Comparison of ENCODE assay signal across 11 cellular contexts in genomic region chr4:66489783-66490452, GRCh38.
A peak's percentile ranks its signal among the peaks of the same experiment; 100 is the strongest.
DNase-seq lines count a peak whose midpoint lies in the region; ATAC-seq and TF ChIP-seq lines count a peak whose summit lies in the region.
"Had no signal": no experiment of that assay in that cellular context is flagged by ENCODE, and none has a peak within 500 bp of the region (broad histone marks: within the 10 kb centered on the region; RNA-seq: fewer than 3 reads in every experiment).

No MANE protein-coding gene starts in this region.

- H2AFZ ChIP-seq in PC-3 (ENCODE audit: low read length): no peak overlapping the region
- peak overlapping the region; percentile 23 for H2AFZ ChIP-seq in osteoblast (ENCODE audit: low read length)

- TF ChIP-seq CTCF in PC-3 (conservative IDR thresholded peaks at IDR 0.05; ENCODE audit: low read depth, low read length) (no peak), osteoblast (IDR thresholded peaks at IDR 0.05; ENCODE audit: extremely low read depth, low read depth, low read length) (no peak), transverse colon (IDR thresholded peaks at IDR 0.05) (no peak), coronary artery (IDR thresholded peaks at IDR 0.05) (no peak)

- no peaks in the 10 kb centered on the region for H3K36me3 ChIP-seq in PC-3 (ENCODE audit: low read depth, low read length)
- no peaks in the 10 kb centered on the region for H3K36me3 ChIP-seq in osteoblast (ENCODE audit: insufficient read depth, low read length)
- no peaks in the 10 kb centered on the region for H3K36me3 ChIP-seq in transverse colon

- DNase-seq in EH (ENCODE audit: low read depth): peak; percentile 89
- peak; percentile 96 for DNase-seq in PC-3
- peak; percentile 10 for DNase-seq in epithelial cell of prostate (ENCODE audit: low read depth, low spot score)
- DNase-seq in osteoblast (ENCODE audit: insufficient read length, low spot score, missing footprints): peak; percentile 0
- no peak for DNase-seq in head of caudate nucleus
- DNase-seq in transverse colon: no peak
- no peak for DNase-seq in coronary artery (ENCODE audit: low spot score)
- DNase-seq: activated naive CD4-positive, alpha-beta T cell treated with anti-CD3 and anti-CD28 coated beads, Interleukin-2, amount 50 U/mL, for 16 hours; cortex of kidney; stimulated activated CD4-positive, alpha-beta T cell treated with anti-CD3 and anti-CD28 coated beads, Interleukin-1b, Interleukin-23, amount 100 ng/mL, for 48 hours had no signal

- POLR2A ChIA-PET in PC-3 (lab: Charles Lee; ENCODE audit: unreplicated experiment): interaction anchor here (0.6 kb wide), 1 partner anchor 81 kb away, joined by 6 read pairs; no protein-coding TSS in a partner anchor

- ATAC-seq in PC-3 (peak; percentile 96), HG02798 (IDR thresholded peaks at IDR 0.05; ENCODE audit: poor library complexity, unreplicated experiment) (no peak)

- H3K4me1 ChIP-seq in PC-3 (ENCODE audit: insufficient read depth, low read length) (peaks cover 18% of the 10 kb centered on the region), osteoblast (ENCODE audit: insufficient read depth, low read length) (no peaks in the 10 kb centered on the region), transverse colon (no peaks in the 10 kb centered on the region)

- in situ Hi-C loops in transverse colon (cut with MboI; ENCODE audit: low pct_ligation_motif_present in 1 of 4, low pct_unique_long_range_greater_than_20kb in 1 of 4, low sequenced_read_pairs in 3 of 4): no loop called here

- TF ChIP-seq EP300 in transverse colon (IDR thresholded peaks at IDR 0.05; ENCODE audit: low read depth): no peak

- H3K79me2 ChIP-seq in PC-3 (ENCODE audit: low read length): no peaks in the 10 kb centered on the region
- H3K79me2 ChIP-seq in osteoblast (ENCODE audit: insufficient read depth, low read length): no peaks in the 10 kb centered on the region

- intact Hi-C loops in PC-3 (cut with micrococcal nuclease): loop anchor here (5.0 kb wide), 1 partner anchor 87 kb away; no protein-coding TSS in a partner anchor
- intact Hi-C loops in head of caudate nucleus (cut with DNase I): no loop called here
- intact Hi-C loops in transverse colon (cut with DNase I; ENCODE audit: low total_unique reads): no loop called here

- BruUV-seq in PC-3 (replicated peaks; lab: Mats Ljungman, UMichigan): no TSS peak

- CTCF ChIA-PET in PC-3 (lab: Charles Lee): no interaction called here

- WGBS in transverse colon (ENCODE audit: low coverage in 1 of 2), 2 donors: 35 to 43% methylated on average over 5 of the region's 5 CpGs

- H3K27me3 ChIP-seq in PC-3 (ENCODE audit: low read length) (no peaks in the 10 kb centered on the region), osteoblast (ENCODE audit: insufficient read depth, low read length) (no peaks in the 10 kb centered on the region), transverse colon (no peaks in the 10 kb centered on the region)

- H3F3A ChIP-seq in PC-3 (ENCODE audit: low read length, unreplicated experiment): no peaks in the 10 kb centered on the region

- TF ChIP-seq POLR2A in transverse colon (IDR thresholded peaks at IDR 0.05): no peak

- H3K9me2 ChIP-seq in PC-3 (replicated peaks; ENCODE audit: low read length): no peaks in the 10 kb centered on the region

- no peak overlapping the region for H3K9ac ChIP-seq in PC-3 (ENCODE audit: low read length)

- H3K27ac ChIP-seq in PC-3 (ENCODE audit: low read length): peak overlapping the region; percentile 39
- peak overlapping the region; percentile 4 for H3K27ac ChIP-seq in epithelial cell of prostate
- peak overlapping the region; percentile 59 for H3K27ac ChIP-seq in osteoblast (ENCODE audit: low read depth, low read length)
- H3K27ac ChIP-seq in transverse colon: no peak overlapping the region
- H3K27ac ChIP-seq in coronary artery: no peak overlapping the region

- H3K9me3 ChIP-seq in PC-3 (ENCODE audit: low read length) (no peaks in the 10 kb centered on the region), osteoblast (ENCODE audit: low read depth, low read length) (no peaks in the 10 kb centered on the region), transverse colon (no peaks in the 10 kb centered on the region)

- H3K4me3 ChIP-seq in PC-3 (ENCODE audit: low read length): peak overlapping the region; percentile 16; the same call in 1 of the 2 replicates
- no peak overlapping the region for H3K4me3 ChIP-seq in osteoblast (ENCODE audit: insufficient read depth, low read length)
- no peak overlapping the region for H3K4me3 ChIP-seq in transverse colon
- no peak overlapping the region for H3K4me3 ChIP-seq in coronary artery

- H3K4me2 ChIP-seq in PC-3 (ENCODE audit: low read length): peak overlapping the region; percentile 54
- H3K4me2 ChIP-seq in osteoblast (ENCODE audit: insufficient read depth, low read length): peak overlapping the region; percentile 15

- H4K20me1 ChIP-seq in PC-3 (ENCODE audit: low read length): no peaks in the 10 kb centered on the region
- no peaks in the 10 kb centered on the region for H4K20me1 ChIP-seq in osteoblast (ENCODE audit: insufficient read depth, low read length)

Comparison
In these comparisons a context has a peak if more than half of its experiments do, and no peak if none do; other contexts are left out.
1. DNase-seq: peak in EH (single experiment), PC-3 (single experiment), epithelial cell of prostate (single experiment) and osteoblast (single experiment); none in head of caudate nucleus (0 of 42), transverse colon (single experiment) and coronary artery (single experiment).
2. H3K27ac ChIP-seq: peak in PC-3 (single experiment), epithelial cell of prostate (single experiment) and osteoblast (single experiment); none in transverse colon (0 of 4) and coronary artery (0 of 2).